13 cellular contexts compared by ENCODE assay signal in the genomic region with DNA sequence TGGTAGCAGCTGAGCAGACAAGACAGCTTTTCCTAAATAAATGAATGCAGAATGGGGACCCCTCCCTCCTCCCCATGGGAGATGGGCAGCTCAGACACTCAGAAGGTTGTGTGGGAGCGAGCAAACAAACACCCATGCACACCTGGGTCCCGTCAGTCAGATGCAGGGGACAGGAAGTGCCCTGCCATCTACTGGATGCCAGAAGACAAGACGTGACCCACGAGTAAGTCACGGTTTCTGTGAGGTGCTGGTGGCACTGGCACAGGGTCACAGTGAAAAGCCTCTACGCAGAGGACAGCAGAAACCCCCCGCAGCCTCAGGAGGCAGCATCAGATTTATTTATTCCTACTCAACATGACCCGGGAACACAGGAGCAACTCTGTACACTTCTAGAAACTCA. TPM values are rescaled to one million over a fixed set of nuclear protein-coding genes. Genes with fewer than 3 reads are reported as not detected.
A peak's percentile ranks its signal among the peaks of the same experiment; 100 is the strongest.
DNase-seq lines count a peak whose midpoint lies in the region; ATAC-seq and TF ChIP-seq lines count a peak whose summit lies in the region.
"Had no signal": no experiment of that assay in that cellular context is flagged by ENCODE, and none has a peak within 500 bp of the region (broad histone marks: within the 10 kb centered on the region; RNA-seq: fewer than 3 reads in every experiment).

No MANE protein-coding gene starts in this region.

- CTCF ChIA-PET in Calu3 (lab: Charles Lee), result no interaction called here

- H3K27ac ChIP-seq in MM.1S (ENCODE audit: low read length) (no peak overlapping the region), psoas muscle (no peak overlapping the region)
- H3K27ac ChIP-seq: esophagus squamous epithelium, GM23248, left ventricle myocardium inferior had no signal

- peak; percentile 25 for TF ChIP-seq CTCF in MM.1S (IDR thresholded peaks at IDR 0.05; ENCODE audit: low read length)
- no peak for TF ChIP-seq CTCF in psoas muscle (IDR thresholded peaks at IDR 0.05)
- no peak for TF ChIP-seq CTCF in Calu3 (IDR thresholded peaks at IDR 0.05; ENCODE audit: unreplicated experiment)

- no peaks in the 10 kb centered on the region for H3F3A ChIP-seq in MM.1S (ENCODE audit: insufficient read depth, low read length)

- no peaks in the 10 kb centered on the region for H4K20me1 ChIP-seq in MM.1S (ENCODE audit: insufficient read depth, low read length)

- peaks cover 2% of the 10 kb centered on the region for H3K4me1 Mint-ChIP-seq in activated CD4-positive, alpha-beta T cell treated with anti-CD3 and anti-CD28 coated beads, Interleukin-2, amount 10 ng/mL, durations not matched to agents 24 days and 14 days
- peaks cover 6% of the 10 kb centered on the region for H3K4me1 Mint-ChIP-seq in activated naive CD8-positive, alpha-beta T cell treated with anti-CD3 and anti-CD28 coated beads for 36 hours
- no peaks in the 10 kb centered on the region for H3K4me1 Mint-ChIP-seq in Calu3 (ENCODE audit: low read depth, unreplicated experiment)

- H3K36me3 Mint-ChIP-seq in activated CD4-positive, alpha-beta T cell treated with anti-CD3 and anti-CD28 coated beads, Interleukin-2, amount 10 ng/mL, durations not matched to agents 24 days and 14 days (ENCODE audit: low read depth), result peaks cover 46% of the 10 kb centered on the region
- H3K36me3 Mint-ChIP-seq in activated naive CD8-positive, alpha-beta T cell treated with anti-CD3 and anti-CD28 coated beads for 36 hours, result peaks cover 33% of the 10 kb centered on the region
- H3K36me3 Mint-ChIP-seq in Calu3 (ENCODE audit: insufficient read depth, unreplicated experiment), result peaks cover 78% of the 10 kb centered on the region

- H3K4me3 ChIP-seq in MM.1S (ENCODE audit: low read length) (no peak overlapping the region), psoas muscle (no peak overlapping the region)
- H3K4me3 ChIP-seq: esophagus squamous epithelium, GM23248, left ventricle myocardium inferior had no signal

- H3K4me1 ChIP-seq in MM.1S (ENCODE audit: low read length), result no peaks in the 10 kb centered on the region
- H3K4me1 ChIP-seq in psoas muscle, result no peaks in the 10 kb centered on the region
- H3K4me1 ChIP-seq: esophagus squamous epithelium, left ventricle myocardium inferior had no signal

- ATAC-seq in psoas muscle, result peak; percentile 19 to 34 (median 28)
- no peak for ATAC-seq in GM18505 (IDR thresholded peaks at IDR 0.05; ENCODE audit: unreplicated experiment)

- H3K27ac Mint-ChIP-seq in activated CD4-positive, alpha-beta T cell treated with anti-CD3 and anti-CD28 coated beads, Interleukin-2, amount 10 ng/mL, durations not matched to agents 24 days and 14 days, result no peak overlapping the region
- no peak overlapping the region for H3K27ac Mint-ChIP-seq in activated naive CD8-positive, alpha-beta T cell treated with anti-CD3 and anti-CD28 coated beads for 36 hours
- H3K27ac Mint-ChIP-seq in Calu3 (ENCODE audit: unreplicated experiment), result no peak overlapping the region

- no peak overlapping the region for H3K4me2 ChIP-seq in MM.1S (ENCODE audit: low read depth, low read length)

- no peaks in the 10 kb centered on the region for H3K27me3 ChIP-seq in MM.1S (replicated peaks; ENCODE audit: insufficient read depth, low read length)
- no peaks in the 10 kb centered on the region for H3K27me3 ChIP-seq in psoas muscle (ENCODE audit: insufficient read depth in 3 of 3, low read length in 2 of 3)
- H3K27me3 ChIP-seq: esophagus squamous epithelium had no signal

- H2AFZ ChIP-seq in MM.1S (ENCODE audit: low read length), result no peak overlapping the region
- H2AFZ ChIP-seq: GM23248 had no signal

- H3K36me3 ChIP-seq in MM.1S (replicated peaks; ENCODE audit: insufficient read depth, low read length) (no peaks in the 10 kb centered on the region), psoas muscle (ENCODE audit: insufficient read depth in 1 of 2, low read depth in 1 of 2) (peaks cover 13 to 65% of the 10 kb centered on the region in 2 donors)

- DNase-seq in activated CD4-positive, alpha-beta T cell treated with anti-CD3 and anti-CD28 coated beads, Interleukin-2, amount 10 ng/mL, durations not matched to agents 24 days and 14 days, result peak; percentile 73
- DNase-seq in activated CD4-positive, alpha-beta T cell treated with anti-CD3 and anti-CD28 coated beads, Interleukin-2, amount 50 U/mL, for 48 hours, result no peak
- DNase-seq in MM.1S, result no peak
- peak; percentile 30 for DNase-seq in activated naive CD8-positive, alpha-beta T cell treated with anti-CD3 and anti-CD28 coated beads for 36 hours
- DNase-seq in psoas muscle, result no peak
- no peak for DNase-seq in COR-L47 (lab: John Stamatoyannopoulos, UW)
- DNase-seq in Calu3, result no peak
- DNase-seq: anterior cingulate cortex; esophagus squamous epithelium; GM23248; left ventricle myocardium inferior; stimulated activated naive CD4-positive, alpha-beta T cell treated with Interleukin-2 at 50 U/mL for 16 hours had no signal

- intact Hi-C loops in activated CD4-positive, alpha-beta T cell treated with anti-CD3 and anti-CD28 coated beads, Interleukin-2, amount 10 ng/mL, durations not matched to agents 24 days and 14 days (cut with micrococcal nuclease), result no loop called here
- intact Hi-C loops in psoas muscle (cut with DNase I), result no loop called here
- intact Hi-C loops in Calu3 (cut with micrococcal nuclease; ENCODE audit: unreplicated experiment), result no loop called here

- no peak for TF ChIP-seq POLR2A in GM18505 (IDR thresholded peaks at IDR 0.05; ENCODE audit: borderline replicate concordance, extremely low read depth, insufficient read depth, insufficient read length)

- no peak overlapping the region for H3K4me3 Mint-ChIP-seq in activated CD4-positive, alpha-beta T cell treated with anti-CD3 and anti-CD28 coated beads, Interleukin-2, amount 10 ng/mL, durations not matched to agents 24 days and 14 days
- no peak overlapping the region for H3K4me3 Mint-ChIP-seq in activated naive CD8-positive, alpha-beta T cell treated with anti-CD3 and anti-CD28 coated beads for 36 hours
- H3K4me3 Mint-ChIP-seq in Calu3 (ENCODE audit: low read depth, unreplicated experiment), result no peak overlapping the region

- WGBS in psoas muscle, 3 donors, result 64 to 74% (median 73%) methylated on average over 8 of the region's 8 CpGs

- no peaks in the 10 kb centered on the region for H3K79me2 ChIP-seq in MM.1S (ENCODE audit: low read length)

- H3K27me3 Mint-ChIP-seq in activated CD4-positive, alpha-beta T cell treated with anti-CD3 and anti-CD28 coated beads, Interleukin-2, amount 10 ng/mL, durations not matched to agents 24 days and 14 days, result no peaks in the 10 kb centered on the region
- H3K27me3 Mint-ChIP-seq in activated naive CD8-positive, alpha-beta T cell treated with anti-CD3 and anti-CD28 coated beads for 36 hours, result no peaks in the 10 kb centered on the region
- H3K27me3 Mint-ChIP-seq in Calu3 (ENCODE audit: unreplicated experiment), result no peaks in the 10 kb centered on the region

- no peaks in the 10 kb centered on the region for H3K9me2 ChIP-seq in MM.1S (replicated peaks; ENCODE audit: insufficient read depth, low read length)

- H3K9me3 ChIP-seq in MM.1S (replicated peaks; ENCODE audit: insufficient read depth, low read length) (no peaks in the 10 kb centered on the region), psoas muscle (no peaks in the 10 kb centered on the region)
- H3K9me3 ChIP-seq: esophagus squamous epithelium, left ventricle myocardium inferior had no signal

- BruUV-seq in Calu3 (replicated peaks; lab: Mats Ljungman, UMichigan), result no TSS peak

- H3K9me3 Mint-ChIP-seq in activated CD4-positive, alpha-beta T cell treated with anti-CD3 and anti-CD28 coated beads, Interleukin-2, amount 10 ng/mL, durations not matched to agents 24 days and 14 days, result no peaks in the 10 kb centered on the region
- H3K9me3 Mint-ChIP-seq in activated naive CD8-positive, alpha-beta T cell treated with anti-CD3 and anti-CD28 coated beads for 36 hours, result no peaks in the 10 kb centered on the region
- H3K9me3 Mint-ChIP-seq in Calu3 (ENCODE audit: low read depth, unreplicated experiment), result no peaks in the 10 kb centered on the region

- H3K9ac ChIP-seq in MM.1S (ENCODE audit: low read length), result no peak overlapping the region
- H3K9ac ChIP-seq: GM23248 had no signal

RNA-seq across cellular contexts. Expression of a gene that starts 8.4 kb away (rescaled TPM):
- total RNA-seq in activated CD4-positive, alpha-beta T cell treated with anti-CD3 and anti-CD28 coated beads, Interleukin-2, amount 10 ng/mL, durations not matched to agents 24 days and 14 days, result 0.69 and 1.6 TPM in 2 replicates
- total RNA-seq in activated naive CD8-positive, alpha-beta T cell treated with anti-CD3 and anti-CD28 coated beads for 36 hours, result 1 to 10 TPM; 1.2 to 2.0 TPM
- total RNA-seq in psoas muscle (under 1 TPM in 1 of 4 donors, not detected in 3; 0.58 TPM), Calu3 (2022) (not detected in 2 replicates)
- polyA plus RNA-seq in psoas muscle, result not detected
- total RNA-seq: esophagus squamous epithelium, GM23248, left ventricle myocardium inferior had no signal
- polyA plus RNA-seq: GM23248 had no signal

RNA-seq across cellular contexts. Expression of a gene that starts 12.2 kb away (rescaled TPM):
- not detected in 2 replicates for total RNA-seq in activated CD4-positive, alpha-beta T cell treated with anti-CD3 and anti-CD28 coated beads, Interleukin-2, amount 10 ng/mL, durations not matched to agents 24 days and 14 days
- total RNA-seq in activated naive CD8-positive, alpha-beta T cell treated with anti-CD3 and anti-CD28 coated beads for 36 hours, result not detected
- total RNA-seq in psoas muscle, result 1,000 to 10,000 TPM in 1 of 4 donors, 100 to 1,000 TPM in 1, 10 to 100 TPM in 2; 22.5 to 1,513 (median 169) TPM
- polyA plus RNA-seq in psoas muscle, result 10 to 100 TPM in 1 of 3 donors, 1 to 10 TPM in 2; 6.1 to 10.3 (median 8.2) TPM
- total RNA-seq in Calu3 (2022), result not detected in 2 replicates
- total RNA-seq: GM23248 had no signal
- polyA plus RNA-seq: GM23248 had no signal

RNA-seq across cellular contexts. Expression of a gene that starts 16.0 kb away (rescaled TPM):
- 0.33 TPM in 1 of 2 replicates, not detected in the other for total RNA-seq in activated CD4-positive, alpha-beta T cell treated with anti-CD3 and anti-CD28 coated beads, Interleukin-2, amount 10 ng/mL, durations not matched to agents 24 days and 14 days
- total RNA-seq in activated naive CD8-positive, alpha-beta T cell treated with anti-CD3 and anti-CD28 coated beads for 36 hours, result not detected
- 1,000 to 10,000 TPM in 1 of 4 donors, 100 to 1,000 TPM in 1, 10 to 100 TPM in 2; 11.9 to 1,244 (median 122) TPM for total RNA-seq in psoas muscle
- polyA plus RNA-seq in psoas muscle, result 10 to 100 TPM; 18.5 to 24.9 (median 22.9) TPM
- not detected in 2 replicates for total RNA-seq in Calu3 (2022)
- total RNA-seq: GM23248 had no signal
- polyA plus RNA-seq: GM23248 had no signal

RNA-seq across cellular contexts. Expression of a gene that starts 22.9 kb away (rescaled TPM):
- not detected in 2 replicates for total RNA-seq in activated CD4-positive, alpha-beta T cell treated with anti-CD3 and anti-CD28 coated beads, Interleukin-2, amount 10 ng/mL, durations not matched to agents 24 days and 14 days
- not detected for total RNA-seq in activated naive CD8-positive, alpha-beta T cell treated with anti-CD3 and anti-CD28 coated beads for 36 hours
- 1 to 10 TPM in 1 of 4 donors, not detected in 3; 2.9 TPM for total RNA-seq in psoas muscle
- polyA plus RNA-seq in psoas muscle, result not detected
- not detected in 2 replicates for total RNA-seq in Calu3 (2022)
- total RNA-seq: esophagus squamous epithelium, GM23248, left ventricle myocardium inferior had no signal
- polyA plus RNA-seq: GM23248 had no signal

RNA-seq across cellular contexts. Expression of a gene that starts 36.2 kb away (rescaled TPM):
- not detected in 2 replicates for total RNA-seq in activated CD4-positive, alpha-beta T cell treated with anti-CD3 and anti-CD28 coated beads, Interleukin-2, amount 10 ng/mL, durations not matched to agents 24 days and 14 days
- not detected for total RNA-seq in activated naive CD8-positive, alpha-beta T cell treated with anti-CD3 and anti-CD28 coated beads for 36 hours
- total RNA-seq in psoas muscle (not detected), Calu3 (2022) (not detected in 2 replicates)
- under 1 TPM; 0.05 to 0.12 (median 0.11) TPM for polyA plus RNA-seq in psoas muscle
- total RNA-seq: esophagus squamous epithelium, GM23248, left ventricle myocardium inferior had no signal
- polyA plus RNA-seq: GM23248 had no signal

Comparison
In these comparisons a context has a peak if more than half of its experiments do, and no peak if none do; other contexts are left out.
1. DNase-seq: peak in activated CD4-positive, alpha-beta T cell treated with anti-CD3 and anti-CD28 coated beads, Interleukin-2, amount 10 ng/mL, durations not matched to agents 24 days and 14 days (single experiment) and activated naive CD8-positive, alpha-beta T cell treated with anti-CD3 and anti-CD28 coated beads for 36 hours (single experiment); none in activated CD4-positive, alpha-beta T cell treated with anti-CD3 and anti-CD28 coated beads, Interleukin-2, amount 50 U/mL, for 48 hours (0 of 2), MM.1S (single experiment), psoas muscle (0 of 2), COR-L47 (single experiment) and Calu3 (single experiment).